9 cellular contexts compared by ENCODE assay signal in the genomic region with DNA sequence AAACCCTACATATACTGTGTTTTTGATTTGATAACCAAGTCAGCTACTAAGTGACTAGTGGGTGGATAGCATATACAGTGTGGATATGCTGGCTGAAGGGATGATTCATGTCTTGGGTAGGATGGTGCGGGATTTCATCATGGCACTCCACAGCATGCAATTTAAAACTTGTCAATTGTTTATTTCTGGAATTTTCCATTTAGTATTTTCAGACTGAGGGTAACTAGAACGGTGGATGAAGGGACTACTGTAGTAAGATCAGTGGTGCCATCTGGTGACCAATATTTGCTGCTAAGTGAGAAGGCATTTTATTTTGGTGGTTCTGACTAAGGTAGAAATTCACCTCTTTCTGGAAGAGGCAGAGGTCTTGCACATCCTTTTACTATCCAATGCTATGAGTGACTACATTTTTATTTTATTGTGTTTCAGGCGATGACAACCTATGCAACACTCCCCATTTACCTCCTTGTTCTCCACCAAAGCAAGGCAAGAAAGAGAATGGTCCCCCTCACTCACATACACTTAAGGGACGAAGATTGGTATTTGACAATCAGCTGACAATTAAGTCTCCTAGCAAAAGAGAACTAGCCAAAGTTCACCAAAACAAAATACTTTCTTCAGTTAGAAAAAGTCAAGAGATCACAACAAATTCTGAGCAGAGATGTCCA. TPM values are rescaled to one million over a fixed set of nuclear protein-coding genes. Genes with fewer than 3 reads are reported as not detected.
DNase-seq lines count a peak whose midpoint lies in the region; ATAC-seq and TF ChIP-seq lines count a peak whose summit lies in the region.
"Had no signal": no experiment of that assay in that cellular context is flagged by ENCODE, and none has a peak within 500 bp of the region (broad histone marks: within the 10 kb centered on the region; RNA-seq: fewer than 3 reads in every experiment).

No MANE protein-coding gene starts in this region.

- 50 to 53% methylated on average over 4 of the region's 4 CpGs for WGBS in upper lobe of left lung, 2 donors

- no peak for TF ChIP-seq POLR2A in upper lobe of left lung (IDR thresholded peaks at IDR 0.05)

- TF ChIP-seq EP300 in upper lobe of left lung (IDR thresholded peaks at IDR 0.05), result no peak

- H3K4me3 ChIP-seq in BE2C (ENCODE audit: low read depth, low read length), result no peak overlapping the region
- H3K4me3 ChIP-seq in GM12865 (ENCODE audit: low read depth, low read length), result no peak overlapping the region
- no peak overlapping the region for H3K4me3 ChIP-seq in upper lobe of left lung

- H3K27ac ChIP-seq in upper lobe of left lung, result no peak overlapping the region

- H3K27me3 ChIP-seq in BE2C, result no peaks in the 10 kb centered on the region
- no peaks in the 10 kb centered on the region for H3K27me3 ChIP-seq in upper lobe of left lung

- ATAC-seq in upper lobe of left lung (ENCODE audit: low FRiP score in 2 of 2) (peak in 1 of 2 donors; percentile 10), GM18517 (IDR thresholded peaks at IDR 0.05; ENCODE audit: unreplicated experiment) (no peak)

- H3K4me1 ChIP-seq in BE2C (no peaks in the 10 kb centered on the region), upper lobe of left lung (peaks cover 6 to 22% (median 13%) of the 10 kb centered on the region in 4 donors)

- DNase-seq in BE2C, result peak; percentile 74
- peak; percentile 70 for DNase-seq in GM12865 (ENCODE audit: low read depth)
- peak; percentile 43 for DNase-seq in NCI-H748 (lab: John Stamatoyannopoulos, UW; ENCODE audit: unreplicated experiment)
- DNase-seq in amniotic stem cell (lab: John Stamatoyannopoulos, UW), result peak; percentile 94
- DNase-seq in kidney glomerular epithelial cell (lab: John Stamatoyannopoulos, UW), result peak; percentile 67
- peak in 1 of 2 donors; percentile 53 for DNase-seq in upper lobe of left lung
- DNase-seq in NCI-H128 (lab: John Stamatoyannopoulos, UW; ENCODE audit: unreplicated experiment), result no peak
- DNase-seq: right cardiac atrium had no signal

- no peaks in the 10 kb centered on the region for H3K9me3 ChIP-seq in BE2C
- H3K9me3 ChIP-seq in upper lobe of left lung, result no peaks in the 10 kb centered on the region

- peaks cover 50% of the 10 kb centered on the region for H3K36me3 ChIP-seq in BE2C
- no peaks in the 10 kb centered on the region for H3K36me3 ChIP-seq in upper lobe of left lung

- TF ChIP-seq CTCF in BE2C (IDR thresholded peaks at IDR 0.05; ENCODE audit: low read depth, low read length), result peak; percentile 75
- peak; percentile 52 for TF ChIP-seq CTCF in GM12865 (IDR thresholded peaks at IDR 0.05; ENCODE audit: insufficient read depth, low read depth, low read length, missing control alignments)
- peak in 5 of 6 experiments; percentile 29 to 73 (median 63) for TF ChIP-seq CTCF in upper lobe of left lung (IDR thresholded peaks at IDR 0.05)

RNA-seq across cellular contexts. Expression of a gene that starts 3.1 kb away (rescaled TPM):
- polyA plus RNA-seq in BE2C (2012; ENCODE audit: insufficient read depth, insufficient read length, low read depth), result 7.1 TPM
- total RNA-seq in upper lobe of left lung, result 1 to 10 TPM; 1.1 to 5.1 (median 2.3) TPM

RNA-seq across cellular contexts. Expression of a gene that starts 18.2 kb away (rescaled TPM):
- 141 TPM for polyA plus RNA-seq in BE2C (2012; ENCODE audit: insufficient read depth, insufficient read length, low read depth)
- 10 to 100 TPM; 45.7 to 95.6 (median 85.9) TPM for total RNA-seq in upper lobe of left lung
